Comparison of ENCODE assay signal across 9 cellular contexts in genomic region chr1:221440658-221441057, GRCh38.
DNase-seq lines count a peak whose midpoint lies in the region; ATAC-seq, FAIRE-seq and TF ChIP-seq lines count a peak whose summit lies in the region.
"Had no signal": no experiment of that assay in that cellular context is flagged by ENCODE, and none has a peak within 500 bp of the region (broad histone marks: within the 10 kb centered on the region; RNA-seq: fewer than 3 reads in every experiment).

No MANE protein-coding gene starts in this region.

- H3K4me1 ChIP-seq in liver (ENCODE audit: control insufficient read depth in 4 of 4, insufficient read depth in 4 of 4, low read length in 3 of 4): no peaks in the 10 kb centered on the region
- no peaks in the 10 kb centered on the region for H3K4me1 ChIP-seq in HepG2 (ENCODE audit: insufficient read depth, low read length)
- H3K4me1 ChIP-seq in upper lobe of right lung: peaks cover 16% of the 10 kb centered on the region

- no peaks in the 10 kb centered on the region for H3K27me3 ChIP-seq in liver (ENCODE audit: control insufficient read depth in 4 of 4, insufficient read depth in 4 of 4, low read length in 3 of 4)
- H3K27me3 ChIP-seq in HepG2 (ENCODE audit: control insufficient read depth in 1 of 2, insufficient read depth in 2 of 2, low read length in 2 of 2): no peaks in the 10 kb centered on the region; a peak in 1 of 5 replicates
- no peaks in the 10 kb centered on the region for H3K27me3 ChIP-seq in kidney epithelial cell (ENCODE audit: control insufficient read depth, insufficient read depth, low read length)
- H3K27me3 ChIP-seq in upper lobe of right lung: no peaks in the 10 kb centered on the region

- TF ChIP-seq CTCF in liver (IDR thresholded peaks at IDR 0.05; ENCODE audit: low read depth, low read length, missing input control): no peak
- no peak for TF ChIP-seq CTCF in HepG2 (CRISPR knock-in tag; IDR thresholded peaks at IDR 0.05)
- TF ChIP-seq CTCF in kidney epithelial cell (IDR thresholded peaks at IDR 0.05; ENCODE audit: insufficient read depth, low read length, poor library complexity, severe bottlenecking): peak; percentile 31
- peak; percentile 28 for TF ChIP-seq CTCF in upper lobe of right lung (IDR thresholded peaks at IDR 0.05)

- 66% methylated on average over 5 of the region's 5 CpGs for WGBS in liver
- 7% methylated on average over 5 of the region's 5 CpGs for WGBS in HepG2 (ENCODE audit: low lambda C conversion rate)

- TF ChIP-seq EP300 in HepG2 (IDR thresholded peaks at IDR 0.05; ENCODE audit: low read depth in 2 of 2, low read length in 2 of 2): no peak
- no peak for TF ChIP-seq EP300 in HepG2 (CRISPR knock-in tag; IDR thresholded peaks at IDR 0.05; ENCODE audit: borderline replicate concordance)

- TF ChIP-seq POLR2A in HepG2 (IDR thresholded peaks at IDR 0.05; ENCODE audit: insufficient read depth in 1 of 2, low read depth in 2 of 2, low read length in 2 of 2): no peak

- peak overlapping the region; percentile 95 for H3K27ac Mint-ChIP-seq in activated naive CD8-positive, alpha-beta T cell

- no peak overlapping the region for H2AFZ ChIP-seq in HepG2 (ENCODE audit: low read length)

- ATAC-seq in HepG2: no peak
- peak; percentile 75 for ATAC-seq in upper lobe of right lung

- peak overlapping the region; percentile 38 for H3K4me3 Mint-ChIP-seq in activated naive CD8-positive, alpha-beta T cell
- H3K4me3 Mint-ChIP-seq: central memory CD8-positive, alpha-beta T cell had no signal

- TF ChIP-seq RAD21 in liver (IDR thresholded peaks at IDR 0.05): no peak
- TF ChIP-seq RAD21 in HepG2 (CRISPR knock-in tag; IDR thresholded peaks at IDR 0.05): no peak

- in situ Hi-C loops in HepG2 (cut with HindIII; ENCODE audit: extremely low pct_ligation_motif_present, low pct_unique_long_range_greater_than_20kb): no loop called here

- intact Hi-C loops in HepG2 (cut with micrococcal nuclease; ENCODE audit: unreplicated experiment): no loop called here
- intact Hi-C loops in upper lobe of right lung (cut with DNase I): no loop called here

- H4K20me1 ChIP-seq in HepG2 (ENCODE audit: insufficient read depth, low read length): no peaks in the 10 kb centered on the region

- no peaks in the 10 kb centered on the region for H3K36me3 Mint-ChIP-seq in activated naive CD8-positive, alpha-beta T cell

- H3K36me3 ChIP-seq in liver (ENCODE audit: control insufficient read depth in 4 of 4, insufficient read depth in 3 of 4, low read depth in 1 of 4, low read length in 3 of 4) (no peaks in the 10 kb centered on the region), HepG2 (replicated peaks in 1 of 2; ENCODE audit: control insufficient read depth in 1 of 2, insufficient read depth in 2 of 2, low read length in 2 of 2) (no peaks in the 10 kb centered on the region), kidney epithelial cell (ENCODE audit: control insufficient read depth, insufficient read depth, low read length) (no peaks in the 10 kb centered on the region), upper lobe of right lung (no peaks in the 10 kb centered on the region)

- POLR2A ChIA-PET in HepG2 (lab: Yijun Ruan, JAX): no interaction called here

- peaks cover 3% of the 10 kb centered on the region for H3K27me3 Mint-ChIP-seq in activated naive CD8-positive, alpha-beta T cell

- no peak overlapping the region for H3K4me2 ChIP-seq in HepG2 (ENCODE audit: low read depth, low read length)

- FAIRE-seq in HepG2 (lab: Jason Lieb, UNC): no peak

- no peak overlapping the region for H3K9ac ChIP-seq in liver (ENCODE audit: low read depth in 1 of 2, low read length in 2 of 2)
- no peak overlapping the region for H3K9ac ChIP-seq in HepG2 (ENCODE audit: insufficient read depth, low read depth, low read length)

- CTCF ChIA-PET in HepG2 (lab: Yijun Ruan, JAX; ENCODE audit: low intra/inter-chr PET ratio, low total read pairs): no interaction called here

- H3K9me3 Mint-ChIP-seq in activated naive CD8-positive, alpha-beta T cell (ENCODE audit: low read depth): no peaks in the 10 kb centered on the region
- H3K9me3 Mint-ChIP-seq: central memory CD8-positive, alpha-beta T cell had no signal

- no peak for DNase-seq in HepG2 (ENCODE audit: low spot score)
- no peak for DNase-seq in kidney epithelial cell (ENCODE audit: low read depth)
- DNase-seq in upper lobe of right lung: no peak
- no peak for DNase-seq in HPDE6-E6E7 (ENCODE audit: extremely low spot score)
- DNase-seq in ecto neural progenitor cell (ENCODE audit: low spot score): no peak
- DNase-seq in UCSD-AML1 (lab: John Stamatoyannopoulos, UW; ENCODE audit: unreplicated experiment): no peak

- H3K27ac ChIP-seq in liver (ENCODE audit: low read depth in 1 of 2, low read length in 2 of 2) (peak overlapping the region; percentile 21 to 38), HepG2 (ENCODE audit: extremely low read length, insufficient read depth, low read length) (no peak overlapping the region), upper lobe of right lung (peak overlapping the region; percentile 48)

- BruUV-seq in HepG2 (replicated peaks; lab: Mats Ljungman, UMichigan): no TSS peak

- H3K9me3 ChIP-seq in liver (ENCODE audit: control insufficient read depth in 4 of 4, low read length in 3 of 4) (no peaks in the 10 kb centered on the region), HepG2 (ENCODE audit: low read length) (no peaks in the 10 kb centered on the region), upper lobe of right lung (no peaks in the 10 kb centered on the region)

- no peak overlapping the region for H3K4me3 ChIP-seq in liver (ENCODE audit: low read depth in 1 of 3, low read length in 3 of 3)
- no peak overlapping the region for H3K4me3 ChIP-seq in HepG2 (replicated peaks in 1 of 3; ENCODE audit: insufficient read depth in 1 of 3, low read depth in 2 of 3, low read length in 3 of 3)
- H3K4me3 ChIP-seq in kidney epithelial cell (ENCODE audit: low read depth, low read length): no peak overlapping the region
- H3K4me3 ChIP-seq in upper lobe of right lung: no peak overlapping the region

- peaks cover 31% of the 10 kb centered on the region for H3K4me1 Mint-ChIP-seq in activated naive CD8-positive, alpha-beta T cell (ENCODE audit: low read depth)

- no peaks in the 10 kb centered on the region for H3K79me2 ChIP-seq in HepG2 (ENCODE audit: insufficient read depth, low read length)

TF ChIP-seq in liver, 16 proteins besides CTCF, POLR2A, EP300 and RAD21:
- no peak for TF ChIP-seq GABPA (IDR thresholded peaks at IDR 0.05 in 1 of 2, conservative IDR thresholded peaks at IDR 0.05 in 1 of 2)
- no peak for TF ChIP-seq HNF4A (conservative IDR thresholded peaks at IDR 0.05)
- peak; percentile 65 for TF ChIP-seq NR2F2 (IDR thresholded peaks at IDR 0.05)

TF ChIP-seq in HepG2, 621 proteins besides CTCF, POLR2A, EP300 and RAD21:
- TF ChIP-seq HIVEP1 (CRISPR knock-in tag; IDR thresholded peaks at IDR 0.05) (no peak), NPAS2 (CRISPR knock-in tag; IDR thresholded peaks at IDR 0.05; ENCODE audit: borderline replicate concordance) (no peak), TBX2 (CRISPR knock-in tag; IDR thresholded peaks at IDR 0.05; ENCODE audit: borderline replicate concordance) (no peak), ZNF616 (CRISPR knock-in tag; IDR thresholded peaks at IDR 0.05; ENCODE audit: low read depth) (no peak), ZNF549 (CRISPR knock-in tag; IDR thresholded peaks at IDR 0.05) (no peak)

Comparison
In these comparisons a context has a peak if more than half of its experiments do, and no peak if none do; other contexts are left out.
1. CTCF ChIP-seq: peak in kidney epithelial cell (single experiment) and upper lobe of right lung (single experiment); none in liver (single experiment) and HepG2 (single experiment).